ENCODE assay signal across 19 cellular contexts in the genomic region with DNA sequence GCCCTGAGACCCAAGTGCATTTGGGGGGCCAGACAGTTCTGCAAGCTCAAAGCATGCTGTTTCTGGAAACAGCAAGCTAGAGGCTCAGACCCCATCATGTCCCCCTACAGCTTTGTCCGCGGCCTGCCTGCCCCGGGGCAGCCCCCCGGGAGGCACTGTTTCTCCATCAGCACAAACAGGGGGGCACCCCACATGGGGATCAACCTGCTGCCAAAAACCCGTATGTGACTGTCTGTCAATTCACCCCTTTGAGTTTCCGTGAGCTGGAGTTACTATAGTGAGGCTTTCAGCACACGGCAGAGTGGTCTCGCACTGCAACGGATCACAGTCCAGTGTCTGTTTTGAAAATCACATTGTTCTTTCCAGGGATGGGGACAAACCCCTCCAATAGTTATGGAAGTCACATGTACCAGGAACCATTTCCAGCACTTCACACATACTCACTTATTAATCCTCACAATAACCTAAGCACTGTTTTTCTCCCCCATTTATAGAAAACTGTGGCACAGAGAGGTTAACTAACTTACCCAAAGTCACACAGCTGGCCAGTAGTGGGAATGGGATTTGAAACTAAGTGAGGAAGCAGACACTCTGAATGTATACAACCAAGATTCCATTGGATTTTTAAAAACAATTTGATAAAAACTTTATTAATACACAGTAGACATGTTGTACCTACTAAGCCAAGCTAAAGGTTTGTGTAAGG.
"Had no signal": no experiment of that assay in that cellular context is flagged by ENCODE, and none has a peak within 500 bp of the region (broad histone marks: within the 10 kb centered on the region; RNA-seq: fewer than 3 reads in every experiment).

No MANE protein-coding gene starts in this region.

- H3K4me3 ChIP-seq: coronary artery, dorsolateral prefrontal cortex, heart left ventricle, lung, mucosa of descending colon, right atrium auricular region, smooth muscle cell, suprapubic skin, thyroid gland had no signal

- H3K9me3 ChIP-seq: heart left ventricle, mucosa of descending colon, right atrium auricular region, suprapubic skin, thyroid gland had no signal

- ATAC-seq: esophagus mucosa; heart left ventricle; left colon; left ventricle myocardium superior; mucosa of descending colon; naive thymus-derived CD8-positive, alpha-beta T cell; stimulated activated effector memory CD8-positive, alpha-beta T cell treated with anti-CD3 and anti-CD28 coated beads, Interleukin-12 subunit alpha, Interleukin-12 subunit beta, amount 100 ng/mL, for 72 hours; stimulated activated naive CD8-positive, alpha-beta T cell treated with anti-CD3 and anti-CD28 coated beads, Interleukin-15, Interleukin-2, amounts not matched to agents 100 U/mL and 50 U/mL, for 24 hours had no signal

- H3K27me3 ChIP-seq: right atrium auricular region, thyroid gland had no signal

- DNase-seq: dorsolateral prefrontal cortex; effector CD8-positive, alpha-beta T cell; heart left ventricle; hippocampal formation; left colon; left ventricle myocardium superior; mucosa of descending colon; stimulated activated CD4-positive, alpha-beta T cell treated with anti-CD3 and anti-CD28 coated beads, Interleukin-4, amount 100 ng/mL, for 1 hour; stimulated activated CD8-positive, alpha-beta memory T cell treated with anti-CD3 and anti-CD28 coated beads, Interleukin-4, amount 100 ng/mL, for 48 hours; stimulated activated naive CD8-positive, alpha-beta T cell treated with anti-CD3 and anti-CD28 coated beads, Interleukin-15, Interleukin-2, amounts not matched to agents 100 U/mL and 50 U/mL, for 24 hours; thyroid gland had no signal

- H3K4me1 ChIP-seq: thyroid gland had no signal

- H3K27ac ChIP-seq: coronary artery, dorsolateral prefrontal cortex, heart left ventricle, right atrium auricular region, suprapubic skin, thyroid gland had no signal

- H3K4me2 ChIP-seq: smooth muscle cell had no signal

- H3K36me3 ChIP-seq: heart left ventricle, right atrium auricular region, suprapubic skin, thyroid gland had no signal
